ENCODE assay signal across 22 cellular contexts in the genomic region with DNA sequence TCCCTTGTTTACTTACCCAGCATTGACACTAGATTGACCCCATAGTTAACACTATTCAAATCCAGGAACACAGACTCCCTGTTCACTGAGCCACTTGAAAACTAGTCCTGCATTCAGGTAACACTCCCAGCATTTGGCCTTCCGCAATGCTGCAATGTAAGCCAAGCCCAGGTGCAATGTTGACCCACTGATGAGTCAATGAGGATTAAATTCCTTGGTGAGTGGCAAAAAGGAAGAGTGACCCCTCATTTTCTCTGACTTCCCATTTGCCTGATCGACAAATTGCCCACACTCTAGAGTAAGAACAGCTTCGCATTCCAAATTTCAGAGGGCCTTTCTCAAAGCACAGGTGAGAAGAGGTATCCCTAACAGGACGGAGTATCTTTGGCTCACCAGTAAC.
DNase-seq lines count a peak whose midpoint lies in the region; ATAC-seq, FAIRE-seq and TF ChIP-seq lines count a peak whose summit lies in the region.
"Had no signal": no experiment of that assay in that cellular context is flagged by ENCODE, and none has a peak within 500 bp of the region (broad histone marks: within the 10 kb centered on the region; RNA-seq: fewer than 3 reads in every experiment).

No MANE protein-coding gene starts in this region.

- TF ChIP-seq RAD21 in HepG2 (CRISPR knock-in tag; IDR thresholded peaks at IDR 0.05) = no peak

- POLR2A ChIA-PET in PC-3 (lab: Charles Lee; ENCODE audit: unreplicated experiment) = interaction anchor here (0.7 kb wide), 1 partner anchor 553 kb away, joined by 4 read pairs; no protein-coding TSS in a partner anchor
- POLR2A ChIA-PET in HepG2 (lab: Yijun Ruan, JAX) = no interaction called here

- H3K4me1 ChIP-seq in GM23338 (ENCODE audit: insufficient read depth) (peaks cover 41% of the 10 kb centered on the region), PC-3 (ENCODE audit: insufficient read depth, low read length) (peaks cover 32% of the 10 kb centered on the region), HepG2 (ENCODE audit: insufficient read depth, low read length) (no peaks in the 10 kb centered on the region)
- H3K4me1 ChIP-seq: parathyroid adenoma, testis had no signal

- H3K36me3 ChIP-seq in GM23338 (ENCODE audit: insufficient read depth) (no peaks in the 10 kb centered on the region), PC-3 (ENCODE audit: low read depth, low read length) (no peaks in the 10 kb centered on the region), HepG2 (replicated peaks in 1 of 2; ENCODE audit: control insufficient read depth in 1 of 2, insufficient read depth in 2 of 2, low read length in 2 of 2) (no peaks in the 10 kb centered on the region)

- DNase-seq in GM23338 (ENCODE audit: low spot score) (peak; percentile 59), NCI-H2029 treated with DMSO at 0.1 percent for 48 hours (lab: John Stamatoyannopoulos, UW) (peak; percentile 30), PC-3 (peak; percentile 93), HepG2 (ENCODE audit: low spot score) (peak; percentile 2), foreskin melanocyte (no peak), OCI-M2 (lab: John Stamatoyannopoulos, UW; ENCODE audit: unreplicated experiment) (no peak)
- DNase-seq in activated T-cell treated with anti-CD3 and anti-CD28 coated beads, Interleukin-2, amount 50 U/mL, for 24 hours = no peak
- no peak for DNase-seq in activated CD4-positive, alpha-beta T cell treated with anti-CD3 and anti-CD28 coated beads for 4 hours
- DNase-seq: activated CD4-positive, alpha-beta T cell treated with anti-CD3 and anti-CD28 coated beads, Interleukin-2, amount 50 U/mL, for 1 hour; activated T-cell treated with anti-CD3 and anti-CD28 coated beads for 4 hours; IMR-90; naive thymus-derived CD8-positive, alpha-beta T cell; NCI-H226; OCI-M1; small intestine; T1000; testis had no signal

- H3K4me3 ChIP-seq in GM23338 (no peak overlapping the region), PC-3 (ENCODE audit: low read length) (no peak overlapping the region; the same call in 1 of the 2 replicates), HepG2 (replicated peaks in 1 of 3; ENCODE audit: insufficient read depth in 1 of 3, low read depth in 2 of 3, low read length in 3 of 3) (no peak overlapping the region)
- H3K4me3 ChIP-seq: SK-N-MC, testis had no signal

- no peak for FAIRE-seq in HepG2 (lab: Jason Lieb, UNC)
- FAIRE-seq: colon, frontal cortex, small intestine had no signal

- H4K20me1 ChIP-seq in GM23338 (replicated peaks; ENCODE audit: insufficient read depth) = no peaks in the 10 kb centered on the region
- H4K20me1 ChIP-seq in PC-3 (ENCODE audit: low read length) = no peaks in the 10 kb centered on the region
- H4K20me1 ChIP-seq in HepG2 (ENCODE audit: insufficient read depth, low read length) = no peaks in the 10 kb centered on the region

- H3K36me3 Mint-ChIP-seq in GM23338 (ENCODE audit: low read depth) = no peaks in the 10 kb centered on the region
- H3K36me3 Mint-ChIP-seq in activated T-cell treated with anti-CD3 and anti-CD28 coated beads, Interleukin-2, amount 50 U/mL, for 24 hours (ENCODE audit: low read depth) = no peaks in the 10 kb centered on the region
- H3K36me3 Mint-ChIP-seq: activated naive CD4-positive, alpha-beta T cell treated with anti-CD3 and anti-CD28 coated beads, Interleukin-2, amount 50 U/mL, for 24 hours; naive thymus-derived CD8-positive, alpha-beta T cell had no signal

- no peak overlapping the region for H2AFZ ChIP-seq in GM23338
- no peak overlapping the region for H2AFZ ChIP-seq in PC-3 (ENCODE audit: low read length)
- no peak overlapping the region for H2AFZ ChIP-seq in HepG2 (ENCODE audit: low read length)
- H2AFZ ChIP-seq: parathyroid adenoma had no signal

- H3K4me2 ChIP-seq in GM23338 (peak overlapping the region; percentile 29), PC-3 (ENCODE audit: low read length) (peak overlapping the region; percentile 61), HepG2 (ENCODE audit: low read depth, low read length) (no peak overlapping the region)

- TF ChIP-seq CTCF in GM23338 (conservative IDR thresholded peaks at IDR 0.05; ENCODE audit: low read depth in 2 of 2) = no peak
- no peak for TF ChIP-seq CTCF in PC-3 (conservative IDR thresholded peaks at IDR 0.05; ENCODE audit: low read depth, low read length)
- no peak for TF ChIP-seq CTCF in HepG2 (CRISPR knock-in tag; IDR thresholded peaks at IDR 0.05)

- peaks cover 26% of the 10 kb centered on the region for H3K27me3 Mint-ChIP-seq in GM23338 (ENCODE audit: insufficient read depth, low read depth, poor library complexity)
- no peaks in the 10 kb centered on the region for H3K27me3 Mint-ChIP-seq in activated T-cell treated with anti-CD3 and anti-CD28 coated beads, Interleukin-2, amount 50 U/mL, for 24 hours

- no peaks in the 10 kb centered on the region for H3K9me3 Mint-ChIP-seq in GM23338
- H3K9me3 Mint-ChIP-seq in activated T-cell treated with anti-CD3 and anti-CD28 coated beads, Interleukin-2, amount 50 U/mL, for 24 hours = no peaks in the 10 kb centered on the region
- H3K9me3 Mint-ChIP-seq: activated naive CD4-positive, alpha-beta T cell treated with anti-CD3 and anti-CD28 coated beads, Interleukin-2, amount 50 U/mL, for 24 hours; naive thymus-derived CD8-positive, alpha-beta T cell had no signal

- H3F3A ChIP-seq in GM23338 (replicated peaks; ENCODE audit: low read depth) = no peaks in the 10 kb centered on the region
- no peaks in the 10 kb centered on the region for H3F3A ChIP-seq in PC-3 (ENCODE audit: low read length, unreplicated experiment)

- CTCF ChIA-PET in PC-3 (lab: Charles Lee) = no interaction called here
- CTCF ChIA-PET in HepG2 (lab: Yijun Ruan, JAX; ENCODE audit: low intra/inter-chr PET ratio, low total read pairs) = no interaction called here

- H3K4me1 Mint-ChIP-seq in GM23338 = peaks cover 55% of the 10 kb centered on the region
- peaks cover 2% of the 10 kb centered on the region for H3K4me1 Mint-ChIP-seq in activated T-cell treated with anti-CD3 and anti-CD28 coated beads, Interleukin-2, amount 50 U/mL, for 24 hours (ENCODE audit: low read depth)
- H3K4me1 Mint-ChIP-seq: activated naive CD4-positive, alpha-beta T cell treated with anti-CD3 and anti-CD28 coated beads, Interleukin-2, amount 50 U/mL, for 24 hours had no signal

- H3K9me2 ChIP-seq in GM23338 (ENCODE audit: insufficient read depth) = no peaks in the 10 kb centered on the region
- no peaks in the 10 kb centered on the region for H3K9me2 ChIP-seq in PC-3 (replicated peaks; ENCODE audit: low read length)

- peak overlapping the region; percentile 73 for H3K27ac Mint-ChIP-seq in GM23338
- H3K27ac Mint-ChIP-seq in activated T-cell treated with anti-CD3 and anti-CD28 coated beads, Interleukin-2, amount 50 U/mL, for 24 hours = no peak overlapping the region
- H3K27ac Mint-ChIP-seq: activated naive CD4-positive, alpha-beta T cell treated with anti-CD3 and anti-CD28 coated beads, Interleukin-2, amount 50 U/mL, for 24 hours; naive thymus-derived CD8-positive, alpha-beta T cell had no signal

- H3K9me3 ChIP-seq in PC-3 (ENCODE audit: low read length) (no peaks in the 10 kb centered on the region), HepG2 (ENCODE audit: low read length) (no peaks in the 10 kb centered on the region)
- H3K9me3 ChIP-seq: testis had no signal

- BruUV-seq in PC-3 (replicated peaks; lab: Mats Ljungman, UMichigan) (no TSS peak), HepG2 (replicated peaks; lab: Mats Ljungman, UMichigan) (no TSS peak)

- TF ChIP-seq POLR2A in HepG2 (IDR thresholded peaks at IDR 0.05; ENCODE audit: insufficient read depth in 1 of 2, low read depth in 2 of 2, low read length in 2 of 2) = no peak

- 0 out of 2 replicates have a peak overlapping the region, but pooled peaks have one; percentile 29 for H3K27ac ChIP-seq in GM23338 (ENCODE audit: low read depth)
- H3K27ac ChIP-seq in PC-3 (ENCODE audit: low read length) = peak overlapping the region; percentile 83
- no peak overlapping the region for H3K27ac ChIP-seq in HepG2 (ENCODE audit: extremely low read length, insufficient read depth, low read length)
- H3K27ac ChIP-seq: parathyroid adenoma, SK-N-MC, testis had no signal

- H3K9ac ChIP-seq in PC-3 (ENCODE audit: low read length) (no peak overlapping the region; the same call in 1 of the 2 replicates), HepG2 (ENCODE audit: insufficient read depth, low read depth, low read length) (no peak overlapping the region)
- H3K9ac ChIP-seq: parathyroid adenoma had no signal

- H3K27me3 ChIP-seq in GM23338 (ENCODE audit: insufficient read depth) (no peaks in the 10 kb centered on the region), PC-3 (ENCODE audit: low read length) (no peaks in the 10 kb centered on the region), HepG2 (ENCODE audit: control insufficient read depth in 1 of 2, insufficient read depth in 2 of 2, low read length in 2 of 2) (no peaks in the 10 kb centered on the region; a peak in 3 of 5 replicates)
- H3K27me3 ChIP-seq: testis had no signal

- in situ Hi-C loops in HepG2 (cut with HindIII; ENCODE audit: extremely low pct_ligation_motif_present, low pct_unique_long_range_greater_than_20kb) = no loop called here

- no peaks in the 10 kb centered on the region for H3K79me2 ChIP-seq in GM23338 (replicated peaks; ENCODE audit: insufficient read depth)
- H3K79me2 ChIP-seq in PC-3 (ENCODE audit: low read length) = no peaks in the 10 kb centered on the region
- H3K79me2 ChIP-seq in HepG2 (ENCODE audit: insufficient read depth, low read length) = no peaks in the 10 kb centered on the region
- H3K79me2 ChIP-seq: parathyroid adenoma had no signal

- intact Hi-C loops in PC-3 (cut with micrococcal nuclease) (no loop called here), HepG2 (cut with micrococcal nuclease; ENCODE audit: unreplicated experiment) (no loop called here)

- ATAC-seq in GM23338 (peak; percentile 38), PC-3 (peak; percentile 88), HepG2 (no peak)
- ATAC-seq: naive thymus-derived CD8-positive, alpha-beta T cell had no signal

- TF ChIP-seq EP300 in HepG2 (IDR thresholded peaks at IDR 0.05; ENCODE audit: low read depth in 2 of 2, low read length in 2 of 2) = no peak
- TF ChIP-seq EP300 in HepG2 (CRISPR knock-in tag; IDR thresholded peaks at IDR 0.05; ENCODE audit: borderline replicate concordance) = no peak

- H3K4me3 Mint-ChIP-seq in GM23338 = no peak overlapping the region; the same call in 2 of the 3 replicates
- H3K4me3 Mint-ChIP-seq in activated T-cell treated with anti-CD3 and anti-CD28 coated beads, Interleukin-2, amount 50 U/mL, for 24 hours = no peak overlapping the region
- H3K4me3 Mint-ChIP-seq: activated naive CD4-positive, alpha-beta T cell treated with anti-CD3 and anti-CD28 coated beads, Interleukin-2, amount 50 U/mL, for 24 hours; naive thymus-derived CD8-positive, alpha-beta T cell had no signal

- WGBS in HepG2 (ENCODE audit: low lambda C conversion rate) = 0% methylated on average over 4 of the region's 4 CpGs

TF ChIP-seq in GM23338, 12 proteins besides CTCF, POLR2A, EP300 and RAD21:
- TF ChIP-seq CREB1 (CRISPR knock-in tag; IDR thresholded peaks at IDR 0.05; ENCODE audit: low read depth) = no peak
- 0 out of 2 replicates have a peak, but pooled peaks have one; percentile 16 for TF ChIP-seq NANOG (IDR thresholded peaks at IDR 0.05; ENCODE audit: borderline replicate concordance)

Comparison
In these comparisons a context has a peak if more than half of its experiments do, and no peak if none do; other contexts are left out.
1. DNase-seq: peak in GM23338 (single experiment), NCI-H2029 treated with DMSO at 0.1 percent for 48 hours (single experiment), PC-3 (single experiment) and HepG2 (single experiment); none in activated T-cell treated with anti-CD3 and anti-CD28 coated beads, Interleukin-2, amount 50 U/mL, for 24 hours (single experiment), activated CD4-positive, alpha-beta T cell treated with anti-CD3 and anti-CD28 coated beads for 4 hours (0 of 2), foreskin melanocyte (single experiment) and OCI-M2 (single experiment).